12 cellular contexts compared by ENCODE assay signal in genomic region chr9:137052998-137053943, GRCh38. TPM values are rescaled to one million over a fixed set of nuclear protein-coding genes. Genes with fewer than 3 reads are reported as not detected.
A peak's percentile ranks its signal among the peaks of the same experiment; 100 is the strongest.
DNase-seq lines count a peak whose midpoint lies in the region; ATAC-seq and TF ChIP-seq lines count a peak whose summit lies in the region.
"Had no signal": no experiment of that assay in that cellular context is flagged by ENCODE, and none has a peak within 500 bp of the region (broad histone marks: within the 10 kb centered on the region; RNA-seq: fewer than 3 reads in every experiment).

No MANE protein-coding gene starts in this region.

- ATAC-seq in CD8-positive, alpha-beta T cell, result peak; percentile 8
- peak; percentile 10 for ATAC-seq in PC-3
- no peak for ATAC-seq in HG02970 (IDR thresholded peaks at IDR 0.05; ENCODE audit: low FRiP score, unreplicated experiment)

- no peaks in the 10 kb centered on the region for H3K79me2 ChIP-seq in PC-3 (ENCODE audit: low read length)
- H3K79me2 ChIP-seq in neural progenitor cell (ENCODE audit: low read depth), result no peaks in the 10 kb centered on the region

- H3K4me3 Mint-ChIP-seq in CD8-positive, alpha-beta T cell, result peak overlapping the region; percentile 37
- H3K4me3 Mint-ChIP-seq in neural progenitor cell, result no peak overlapping the region
- H3K4me3 Mint-ChIP-seq in activated naive CD4-positive, alpha-beta T cell treated with anti-CD3 and anti-CD28 coated beads, Interleukin-2, amount 10 ng/mL, durations not matched to agents 7 days and 5 days, result no peak overlapping the region
- H3K4me3 Mint-ChIP-seq: activated T-helper 1 cell treated with anti-CD3 and anti-CD28 coated beads, Interleukin-12 subunit alpha, Interleukin-12 subunit beta, Interleukin-2, Interleukin-4 antibody, amounts not matched to agents 30 ng/mL and 10 ng/mL and 1 ng/mL, durations not matched to agents 14 hours and 24 hours and 36 hours had no signal

- 88% methylated on average over 8 of the region's 71 CpGs for WGBS in esophagus muscularis mucosa

- H2AFZ ChIP-seq in PC-3 (ENCODE audit: low read length) (peak overlapping the region; percentile 48; the same call in 1 of the 2 replicates), neural progenitor cell (replicated peaks) (no peak overlapping the region)

- no peak overlapping the region for H3K27ac Mint-ChIP-seq in CD8-positive, alpha-beta T cell
- no peak overlapping the region for H3K27ac Mint-ChIP-seq in neural progenitor cell
- no peak overlapping the region for H3K27ac Mint-ChIP-seq in activated naive CD4-positive, alpha-beta T cell treated with anti-CD3 and anti-CD28 coated beads, Interleukin-2, amount 10 ng/mL, durations not matched to agents 7 days and 5 days
- H3K27ac Mint-ChIP-seq: activated T-helper 1 cell treated with anti-CD3 and anti-CD28 coated beads, Interleukin-12 subunit alpha, Interleukin-12 subunit beta, Interleukin-2, Interleukin-4 antibody, amounts not matched to agents 30 ng/mL and 10 ng/mL and 1 ng/mL, durations not matched to agents 14 hours and 24 hours and 36 hours had no signal

- H3K4me1 ChIP-seq in CD8-positive, alpha-beta T cell (ENCODE audit: insufficient read depth, low read length), result peaks cover 12% of the 10 kb centered on the region
- H3K4me1 ChIP-seq in PC-3 (ENCODE audit: insufficient read depth, low read length) (peaks cover 24% of the 10 kb centered on the region), esophagus muscularis mucosa (peaks cover 31 to 71% (median 69%) of the 10 kb centered on the region in 4 donors), neural progenitor cell (peaks cover 17% of the 10 kb centered on the region), tibial artery (peaks cover 0 to 47% (median 25%) of the 10 kb centered on the region in 4 donors)

- H3K9me3 ChIP-seq in CD8-positive, alpha-beta T cell (ENCODE audit: low read length), result no peaks in the 10 kb centered on the region
- H3K9me3 ChIP-seq in PC-3 (ENCODE audit: low read length) (no peaks in the 10 kb centered on the region), esophagus muscularis mucosa (no peaks in the 10 kb centered on the region), neural progenitor cell (ENCODE audit: low read depth) (no peaks in the 10 kb centered on the region), tibial artery (no peaks in the 10 kb centered on the region)

- H3K36me3 ChIP-seq in CD8-positive, alpha-beta T cell (ENCODE audit: insufficient read depth, low read length), result no peaks in the 10 kb centered on the region
- H3K36me3 ChIP-seq in PC-3 (ENCODE audit: low read depth, low read length) (no peaks in the 10 kb centered on the region), esophagus muscularis mucosa (no peaks in the 10 kb centered on the region), neural progenitor cell (no peaks in the 10 kb centered on the region), tibial artery (no peaks in the 10 kb centered on the region)

- BruUV-seq in PC-3 (replicated peaks; lab: Mats Ljungman, UMichigan), result no TSS peak

- no peaks in the 10 kb centered on the region for H3K4me1 Mint-ChIP-seq in CD8-positive, alpha-beta T cell (ENCODE audit: low read depth)
- H3K4me1 Mint-ChIP-seq in neural progenitor cell, result peaks cover 7% of the 10 kb centered on the region
- peaks cover 6% of the 10 kb centered on the region for H3K4me1 Mint-ChIP-seq in activated naive CD4-positive, alpha-beta T cell treated with anti-CD3 and anti-CD28 coated beads, Interleukin-2, amount 10 ng/mL, durations not matched to agents 7 days and 5 days

- peaks cover 32% of the 10 kb centered on the region for H3K27me3 ChIP-seq in CD8-positive, alpha-beta T cell (ENCODE audit: insufficient read depth, low read length)
- H3K27me3 ChIP-seq in PC-3 (ENCODE audit: low read length) (no peaks in the 10 kb centered on the region), esophagus muscularis mucosa (peaks cover 7 to 62% (median 37%) of the 10 kb centered on the region in 4 donors), neural progenitor cell (peaks cover 100% of the 10 kb centered on the region), tibial artery (peaks cover 6 to 84% of the 10 kb centered on the region in 2 donors)

- no peak overlapping the region for H3K27ac ChIP-seq in CD8-positive, alpha-beta T cell (ENCODE audit: low read depth, low read length)
- H3K27ac ChIP-seq in PC-3 (ENCODE audit: low read length) (no peak overlapping the region), esophagus muscularis mucosa (replicated peaks in 1 of 4) (peak overlapping the region in 2 of 4 donors; percentile 59 to 73), neural progenitor cell (no peak overlapping the region), tibial artery (no peak overlapping the region)

- H3K27me3 Mint-ChIP-seq in CD8-positive, alpha-beta T cell (ENCODE audit: low read depth), result peaks cover 17% of the 10 kb centered on the region
- H3K27me3 Mint-ChIP-seq in neural progenitor cell (ENCODE audit: insufficient read depth, low read depth), result peaks cover 41% of the 10 kb centered on the region
- peaks cover 91% of the 10 kb centered on the region for H3K27me3 Mint-ChIP-seq in activated naive CD4-positive, alpha-beta T cell treated with anti-CD3 and anti-CD28 coated beads, Interleukin-2, amount 10 ng/mL, durations not matched to agents 7 days and 5 days

- H3K9me2 ChIP-seq in PC-3 (replicated peaks; ENCODE audit: low read length), result no peaks in the 10 kb centered on the region

- CTCF ChIA-PET in CD8-positive, alpha-beta T cell (lab: Charles Lee), result interaction anchor here (0.8 to 1.8 kb wide), 5 partner anchors 11 to 273 kb away, joined by 3 to 5 read pairs (median 4); no protein-coding TSS in a partner anchor
- CTCF ChIA-PET in PC-3 (lab: Charles Lee), result interaction anchor here (0.6 to 1.0 kb wide), 2 partner anchors 13 to 18 kb away, joined by 3 to 4 read pairs; no protein-coding TSS in a partner anchor
- CTCF ChIA-PET in activated naive CD4-positive, alpha-beta T cell treated with anti-CD3 and anti-CD28 coated beads, Interleukin-2, amount 10 ng/mL, durations not matched to agents 7 days and 5 days (lab: Charles Lee), result interaction anchor here (0.6 to 2.1 kb wide), 6 partner anchors 11 to 183 kb away, joined by 3 to 11 read pairs (median 3); no protein-coding TSS in a partner anchor

- H3K4me2 ChIP-seq in PC-3 (ENCODE audit: low read length) (peak overlapping the region; percentile 92), neural progenitor cell (peak overlapping the region; percentile 87)

- no peak for TF ChIP-seq POLR2A in esophagus muscularis mucosa (IDR thresholded peaks at IDR 0.05; ENCODE audit: low read depth)

- H3K9me3 Mint-ChIP-seq in CD8-positive, alpha-beta T cell, result no peaks in the 10 kb centered on the region
- H3K9me3 Mint-ChIP-seq in neural progenitor cell, result no peaks in the 10 kb centered on the region
- H3K9me3 Mint-ChIP-seq in activated naive CD4-positive, alpha-beta T cell treated with anti-CD3 and anti-CD28 coated beads, Interleukin-2, amount 10 ng/mL, durations not matched to agents 7 days and 5 days, result no peaks in the 10 kb centered on the region
- H3K9me3 Mint-ChIP-seq: activated T-helper 1 cell treated with anti-CD3 and anti-CD28 coated beads, Interleukin-12 subunit alpha, Interleukin-12 subunit beta, Interleukin-2, Interleukin-4 antibody, amounts not matched to agents 30 ng/mL and 10 ng/mL and 1 ng/mL, durations not matched to agents 14 hours and 24 hours and 36 hours had no signal

- H3K36me3 Mint-ChIP-seq in CD8-positive, alpha-beta T cell, result no peaks in the 10 kb centered on the region
- H3K36me3 Mint-ChIP-seq in neural progenitor cell, result no peaks in the 10 kb centered on the region
- no peaks in the 10 kb centered on the region for H3K36me3 Mint-ChIP-seq in activated naive CD4-positive, alpha-beta T cell treated with anti-CD3 and anti-CD28 coated beads, Interleukin-2, amount 10 ng/mL, durations not matched to agents 7 days and 5 days

- no peaks in the 10 kb centered on the region for H3F3A ChIP-seq in PC-3 (ENCODE audit: low read length, unreplicated experiment)
- peaks cover 27% of the 10 kb centered on the region for H3F3A ChIP-seq in neural progenitor cell (ENCODE audit: low read depth)

- no peaks in the 10 kb centered on the region for H4K20me1 ChIP-seq in PC-3 (ENCODE audit: low read length)
- peaks cover 43% of the 10 kb centered on the region for H4K20me1 ChIP-seq in neural progenitor cell (ENCODE audit: low read depth)

- TF ChIP-seq EP300 in esophagus muscularis mucosa (IDR thresholded peaks at IDR 0.05), result no peak

- no peak for DNase-seq in CD8-positive, alpha-beta T cell
- DNase-seq in PC-3 (no peak), esophagus muscularis mucosa (ENCODE audit: extremely low spot score) (no peak), neural progenitor cell (ENCODE audit: low spot score) (peak; percentile 53), tibial artery (no peak), NOMO-1 (lab: John Stamatoyannopoulos, UW; ENCODE audit: unreplicated experiment in 2 of 2) (no peak)
- DNase-seq in activated naive CD4-positive, alpha-beta T cell treated with anti-CD3 and anti-CD28 coated beads, Interleukin-2, amount 10 ng/mL, durations not matched to agents 7 days and 5 days, result no peak
- DNase-seq: EL, T1000 had no signal

- no peak overlapping the region for H3K9ac ChIP-seq in PC-3 (ENCODE audit: low read length)
- H3K9ac ChIP-seq in neural progenitor cell, result no peak overlapping the region

- no peak overlapping the region for H3K4me3 ChIP-seq in CD8-positive, alpha-beta T cell (ENCODE audit: low read depth, low read length)
- H3K4me3 ChIP-seq in PC-3 (ENCODE audit: low read length), result peak overlapping the region; percentile 67
- peak overlapping the region; percentile 38 to 60 (median 48) for H3K4me3 ChIP-seq in esophagus muscularis mucosa
- H3K4me3 ChIP-seq in neural progenitor cell, result peak overlapping the region; percentile 47
- peak overlapping the region in 1 of 2 donors; percentile 20 for H3K4me3 ChIP-seq in tibial artery

- no peak for TF ChIP-seq CTCF in CD8-positive, alpha-beta T cell (IDR thresholded peaks at IDR 0.05)
- TF ChIP-seq CTCF in PC-3 (conservative IDR thresholded peaks at IDR 0.05; ENCODE audit: low read depth, low read length) (no peak), esophagus muscularis mucosa (IDR thresholded peaks at IDR 0.05) (no peak), neural progenitor cell (IDR thresholded peaks at IDR 0.05) (no peak), tibial artery (IDR thresholded peaks at IDR 0.05) (no peak)

- POLR2A ChIA-PET in CD8-positive, alpha-beta T cell (lab: Charles Lee), result interaction anchor here (0.5 kb wide), 1 partner anchor 170 kb away, joined by 3 read pairs; no protein-coding TSS in a partner anchor
- POLR2A ChIA-PET in PC-3 (lab: Charles Lee; ENCODE audit: unreplicated experiment), result no interaction called here

- intact Hi-C loops in CD8-positive, alpha-beta T cell (cut with DNase I, micrococcal nuclease), result no loop called here
- intact Hi-C loops in PC-3 (cut with micrococcal nuclease) (no loop called here), esophagus muscularis mucosa (cut with DNase I) (no loop called here), tibial artery (cut with DNase I; ENCODE audit: low total_unique reads) (no loop called here)

RNA-seq across cellular contexts. Expression of gene ENTPD2, which starts 0.6 kb away (rescaled TPM):
- total RNA-seq in CD8-positive, alpha-beta T cell, result not detected
- total RNA-seq in PC-3 (2014; rRNA removed) (0.92 and 1.3 TPM in 2 replicates), esophagus muscularis mucosa (1 to 10 TPM in 2 of 4 donors, under 1 TPM in 2; 0.42 to 1.2 (median 1.0) TPM), neural progenitor cell (ENCODE audit: low replicate concordance) (not detected in 2 replicates)
- total RNA-seq: activated T-helper 1 cell treated with anti-CD3 and anti-CD28 coated beads, Interleukin-12 subunit alpha, Interleukin-12 subunit beta, Interleukin-2, Interleukin-4 antibody, amounts not matched to agents 30 ng/mL and 10 ng/mL and 1 ng/mL, durations not matched to agents 14 hours and 24 hours and 36 hours; HT1080 had no signal

RNA-seq across cellular contexts. Expression of gene NPDC1, which starts 7.3 kb away (rescaled TPM):
- 10 to 100 TPM; 29.7 to 29.8 TPM for total RNA-seq in CD8-positive, alpha-beta T cell
- total RNA-seq in PC-3 (2014; rRNA removed), result 25.4 and 33.3 TPM in 2 replicates
- 100 to 1,000 TPM in 2 of 4 donors, 10 to 100 TPM in 2; 45.3 to 119 (median 91.5) TPM for total RNA-seq in esophagus muscularis mucosa
- 3.8 and 31.3 TPM in 2 replicates for total RNA-seq in neural progenitor cell (ENCODE audit: low replicate concordance)

RNA-seq across cellular contexts. Expression of gene SAPCD2, which starts 17.1 kb away (rescaled TPM):
- under 1 TPM; 0.38 to 0.47 TPM for total RNA-seq in CD8-positive, alpha-beta T cell
- total RNA-seq in PC-3 (2014; rRNA removed) (98.4 and 134 TPM in 2 replicates), esophagus muscularis mucosa (under 1 TPM in 3 of 4 donors, not detected in 1; 0.17 to 0.40 (median 0.26) TPM), neural progenitor cell (ENCODE audit: low replicate concordance) (5.7 and 27.7 TPM in 2 replicates)

RNA-seq across cellular contexts. Expression of gene FUT7, which starts 21.4 kb away (rescaled TPM):
- total RNA-seq in CD8-positive, alpha-beta T cell, result under 1 TPM; 0.42 to 0.65 TPM
- total RNA-seq in PC-3 (2014; rRNA removed) (not detected in 2 replicates), esophagus muscularis mucosa (under 1 TPM in 2 of 4 donors, not detected in 2; 0.32 to 0.83 TPM), neural progenitor cell (ENCODE audit: low replicate concordance) (not detected in 2 replicates)
- total RNA-seq: HT1080 had no signal

RNA-seq across cellular contexts. Expression of gene UAP1L1, which starts 24.0 kb away (rescaled TPM):
- 10 to 100 TPM; 14.1 to 18.7 TPM for total RNA-seq in CD8-positive, alpha-beta T cell
- total RNA-seq in PC-3 (2014; rRNA removed), result 5.0 and 6.4 TPM in 2 replicates
- 1 to 10 TPM; 3.6 to 5.8 (median 5.0) TPM for total RNA-seq in esophagus muscularis mucosa
- 0.12 and 0.51 TPM in 2 replicates for total RNA-seq in neural progenitor cell (ENCODE audit: low replicate concordance)
